ENCODE assay signal across 22 cellular contexts in the genomic region with DNA sequence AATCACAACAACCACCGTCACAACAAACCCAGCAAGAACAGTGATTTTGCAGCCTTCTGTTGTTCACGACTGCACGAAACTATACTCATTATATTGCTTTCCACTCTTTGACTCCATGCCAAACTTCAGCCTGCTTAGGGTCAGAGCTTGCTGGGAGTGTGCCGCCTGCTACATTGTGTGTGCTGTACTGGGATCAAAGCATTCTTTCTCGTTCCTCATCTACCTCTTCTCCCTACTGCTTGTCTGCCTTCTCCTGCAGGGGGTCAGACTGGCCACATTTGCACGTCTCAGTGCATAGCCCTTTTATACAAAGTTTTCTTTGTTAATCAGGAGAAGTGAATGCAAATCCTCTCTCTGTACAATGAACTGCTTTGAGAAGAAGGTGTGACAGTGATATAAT.
A peak's percentile ranks its signal among the peaks of the same experiment; 100 is the strongest.
DNase-seq lines count a peak whose midpoint lies in the region; ATAC-seq lines count a peak whose summit lies in the region.
"Had no signal": no experiment of that assay in that cellular context is flagged by ENCODE, and none has a peak within 500 bp of the region (broad histone marks: within the 10 kb centered on the region; RNA-seq: fewer than 3 reads in every experiment).

No MANE protein-coding gene starts in this region.

- peaks cover 35% of the 10 kb centered on the region for H3K4me1 ChIP-seq in muscle layer of colon (ENCODE audit: insufficient read depth, low read length)

- no peaks in the 10 kb centered on the region for H3K9me3 ChIP-seq in muscle layer of colon (ENCODE audit: low read length)
- H3K9me3 ChIP-seq: SJSA1 had no signal

- no peak for ATAC-seq in HG03039 (IDR thresholded peaks at IDR 0.05; ENCODE audit: unreplicated experiment)
- ATAC-seq: CD8-positive, alpha-beta T cell; GM12878; naive thymus-derived CD8-positive, alpha-beta T cell; sciatic nerve had no signal

- no peak overlapping the region for H3K4me3 ChIP-seq in muscle layer of colon (ENCODE audit: low read depth in 1 of 2, low read length in 2 of 2)
- H3K4me3 ChIP-seq: GM12878, SJSA1 had no signal

- H3K36me3 Mint-ChIP-seq in activated CD4-positive, alpha-beta T cell treated with anti-CD3 and anti-CD28 coated beads, Interleukin-2, amount 10 ng/mL, durations not matched to agents 24 days and 14 days (ENCODE audit: low read depth) = no peaks in the 10 kb centered on the region
- H3K36me3 Mint-ChIP-seq: activated naive CD4-positive, alpha-beta T cell treated with anti-CD3 and anti-CD28 coated beads, Interleukin-2, amount 50 U/mL, for 24 hours; CD8-positive, alpha-beta T cell; naive thymus-derived CD8-positive, alpha-beta T cell had no signal

- no peaks in the 10 kb centered on the region for H3K9me3 Mint-ChIP-seq in activated CD4-positive, alpha-beta T cell treated with anti-CD3 and anti-CD28 coated beads, Interleukin-2, amount 10 ng/mL, durations not matched to agents 24 days and 14 days
- H3K9me3 Mint-ChIP-seq: activated naive CD4-positive, alpha-beta T cell treated with anti-CD3 and anti-CD28 coated beads, Interleukin-2, amount 50 U/mL, for 24 hours; activated T-cell treated with anti-CD3 and anti-CD28 coated beads, Interleukin-2, amount 50 U/mL, for 24 hours; CD8-positive, alpha-beta T cell; H9; naive thymus-derived CD8-positive, alpha-beta T cell had no signal

- H3K9ac ChIP-seq in muscle layer of colon (ENCODE audit: low read length) = no peak overlapping the region

- no peaks in the 10 kb centered on the region for H3K4me1 Mint-ChIP-seq in activated CD4-positive, alpha-beta T cell treated with anti-CD3 and anti-CD28 coated beads, Interleukin-2, amount 10 ng/mL, durations not matched to agents 24 days and 14 days
- H3K4me1 Mint-ChIP-seq: activated naive CD4-positive, alpha-beta T cell treated with anti-CD3 and anti-CD28 coated beads, Interleukin-2, amount 50 U/mL, for 24 hours; naive thymus-derived CD8-positive, alpha-beta T cell had no signal

- H3K36me3 ChIP-seq in muscle layer of colon (ENCODE audit: insufficient read depth, low read length) = no peaks in the 10 kb centered on the region
- H3K36me3 ChIP-seq: SJSA1 had no signal

- intact Hi-C loops in activated CD4-positive, alpha-beta T cell treated with anti-CD3 and anti-CD28 coated beads, Interleukin-2, amount 10 ng/mL, durations not matched to agents 24 days and 14 days (cut with micrococcal nuclease) = no loop called here

- peaks cover 6% of the 10 kb centered on the region for H3K27me3 Mint-ChIP-seq in activated CD4-positive, alpha-beta T cell treated with anti-CD3 and anti-CD28 coated beads, Interleukin-2, amount 10 ng/mL, durations not matched to agents 24 days and 14 days

- H3K27ac Mint-ChIP-seq in activated CD4-positive, alpha-beta T cell treated with anti-CD3 and anti-CD28 coated beads, Interleukin-2, amount 10 ng/mL, durations not matched to agents 24 days and 14 days = no peak overlapping the region
- H3K27ac Mint-ChIP-seq: activated naive CD4-positive, alpha-beta T cell treated with anti-CD3 and anti-CD28 coated beads, Interleukin-2, amount 50 U/mL, for 24 hours; activated T-cell treated with anti-CD3 and anti-CD28 coated beads, Interleukin-2, amount 50 U/mL, for 24 hours; CD8-positive, alpha-beta T cell; naive thymus-derived CD8-positive, alpha-beta T cell had no signal

- H3K27me3 ChIP-seq in muscle layer of colon (ENCODE audit: control insufficient read depth in 1 of 2, insufficient read depth in 2 of 2, low read length in 2 of 2) = no peaks in the 10 kb centered on the region
- H3K27me3 ChIP-seq: SJSA1 had no signal

- peak overlapping the region; percentile 27 for H3K27ac ChIP-seq in muscle layer of colon (ENCODE audit: low read depth, low read length)
- H3K27ac ChIP-seq: SJSA1 had no signal

- no peak overlapping the region for H3K4me3 Mint-ChIP-seq in activated CD4-positive, alpha-beta T cell treated with anti-CD3 and anti-CD28 coated beads, Interleukin-2, amount 10 ng/mL, durations not matched to agents 24 days and 14 days
- H3K4me3 Mint-ChIP-seq: activated naive CD4-positive, alpha-beta T cell treated with anti-CD3 and anti-CD28 coated beads, Interleukin-2, amount 50 U/mL, for 24 hours; activated T-cell treated with anti-CD3 and anti-CD28 coated beads, Interleukin-2, amount 50 U/mL, for 24 hours; CD8-positive, alpha-beta T cell; H9; naive thymus-derived CD8-positive, alpha-beta T cell had no signal

- DNase-seq in ELF-1 (ENCODE audit: low read depth, low spot score) (peak; percentile 66), NCI-H526 treated with DMSO at 0.1 percent for 48 hours (lab: John Stamatoyannopoulos, UW) (peak; percentile 19), dermis blood vessel endothelial cell (peak; percentile 41), NCI-H1105 treated with DMSO at 0.1 percent for 48 hours (lab: John Stamatoyannopoulos, UW) (no peak)
- DNase-seq in activated CD4-positive, alpha-beta T cell treated with anti-CD3 and anti-CD28 coated beads, Interleukin-2, amount 10 ng/mL, durations not matched to agents 24 days and 14 days = no peak
- DNase-seq in activated CD8-positive, alpha-beta memory T cell treated with anti-CD3 and anti-CD28 coated beads, Interleukin-2, amount 50 U/mL, for 4 hours = no peak
- DNase-seq: activated CD4-positive, alpha-beta T cell treated with anti-CD3 and anti-CD28 coated beads for 4 hours; activated T-cell treated with anti-CD3 and anti-CD28 coated beads, Interleukin-2, amount 50 U/mL, for 24 hours; CD8-positive, alpha-beta T cell; effector memory CD4-positive, alpha-beta T cell; H9; naive thymus-derived CD8-positive, alpha-beta T cell; NCI-H1436 treated with DMSO at 0.1 percent for 48 hours; OCI-M1; stimulated activated CD4-positive, alpha-beta T cell treated with anti-CD3 and anti-CD28 coated beads, Interleukin-2, amount 100 ng/mL, for 48 hours; T1000 had no signal

Comparison
In these comparisons a context has a peak if more than half of its experiments do, and no peak if none do; other contexts are left out.
1. DNase-seq: peak in ELF-1 (single experiment), NCI-H526 treated with DMSO at 0.1 percent for 48 hours (single experiment) and dermis blood vessel endothelial cell (single experiment); none in NCI-H1105 treated with DMSO at 0.1 percent for 48 hours (single experiment), activated CD4-positive, alpha-beta T cell treated with anti-CD3 and anti-CD28 coated beads, Interleukin-2, amount 10 ng/mL, durations not matched to agents 24 days and 14 days (single experiment) and activated CD8-positive, alpha-beta memory T cell treated with anti-CD3 and anti-CD28 coated beads, Interleukin-2, amount 50 U/mL, for 4 hours (single experiment).